Comparison of ENCODE assay signal across 1 cellular context in the genomic region with DNA sequence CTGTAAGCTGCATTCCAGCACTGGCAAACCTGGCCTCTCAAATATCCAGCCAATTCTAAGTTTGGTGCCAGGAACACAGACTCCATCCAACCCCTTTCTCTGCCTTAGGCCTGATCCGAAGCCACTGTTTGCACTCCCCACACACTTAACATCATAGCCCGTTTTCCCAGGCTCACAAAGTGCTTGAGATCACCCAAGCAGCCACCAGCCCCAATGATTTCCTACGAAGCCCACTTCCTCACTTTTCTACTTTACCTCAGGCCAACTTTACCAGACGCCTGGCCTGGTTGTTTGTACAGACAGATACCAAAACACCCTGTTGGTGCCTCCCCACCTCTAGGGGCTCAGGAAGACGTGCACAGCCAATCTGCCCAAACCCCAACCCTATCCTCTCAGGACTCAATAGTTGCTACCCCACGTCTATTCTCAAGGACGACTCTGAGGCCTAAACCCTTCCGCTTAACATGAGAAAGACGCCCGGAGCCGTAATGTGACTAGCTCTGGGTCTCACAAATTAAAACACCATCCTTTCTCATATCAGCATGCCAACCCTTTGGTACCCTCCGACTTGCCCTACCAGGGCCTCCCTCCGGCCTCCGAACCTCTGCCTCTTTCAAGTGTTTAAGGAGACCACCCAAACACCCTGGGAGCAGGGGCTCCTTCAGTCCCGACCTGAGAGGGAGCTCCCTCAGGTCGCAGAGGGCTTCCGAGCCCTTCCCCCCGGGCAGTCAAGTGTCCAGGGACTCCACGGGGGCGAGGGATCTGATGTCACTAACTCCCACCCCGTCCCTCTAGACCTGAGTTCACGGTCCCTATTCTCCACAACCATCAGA.
A peak's percentile ranks its signal among the peaks of the same experiment; 100 is the strongest.
TF ChIP-seq lines count a peak whose summit lies in the region.

No MANE protein-coding gene starts in this region.

TF ChIP-seq in A549, 52 proteins besides CTCF, POLR2A, EP300 and RAD21 (continued from another document):
- TF ChIP-seq, protein P1, sequence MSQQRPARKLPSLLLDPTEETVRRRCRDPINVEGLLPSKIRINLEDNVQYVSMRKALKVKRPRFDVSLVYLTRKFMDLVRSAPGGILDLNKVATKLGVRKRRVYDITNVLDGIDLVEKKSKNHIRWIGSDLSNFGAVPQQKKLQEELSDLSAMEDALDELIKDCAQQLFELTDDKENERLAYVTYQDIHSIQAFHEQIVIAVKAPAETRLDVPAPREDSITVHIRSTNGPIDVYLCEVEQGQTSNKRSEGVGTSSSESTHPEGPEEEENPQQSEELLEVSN (IDR thresholded peaks at IDR 0.05; ENCODE audit: borderline replicate concordance, low read depth), result no peak
- TF ChIP-seq TP53 (CRISPR knock-in tag; IDR thresholded peaks at IDR 0.05), result peak; percentile 63
- TF ChIP-seq RNF2 (IDR thresholded peaks at IDR 0.05; ENCODE audit: borderline replicate concordance, low read depth), result no peak
